ENCODE assay signal across 8 cellular contexts in the genomic region with DNA sequence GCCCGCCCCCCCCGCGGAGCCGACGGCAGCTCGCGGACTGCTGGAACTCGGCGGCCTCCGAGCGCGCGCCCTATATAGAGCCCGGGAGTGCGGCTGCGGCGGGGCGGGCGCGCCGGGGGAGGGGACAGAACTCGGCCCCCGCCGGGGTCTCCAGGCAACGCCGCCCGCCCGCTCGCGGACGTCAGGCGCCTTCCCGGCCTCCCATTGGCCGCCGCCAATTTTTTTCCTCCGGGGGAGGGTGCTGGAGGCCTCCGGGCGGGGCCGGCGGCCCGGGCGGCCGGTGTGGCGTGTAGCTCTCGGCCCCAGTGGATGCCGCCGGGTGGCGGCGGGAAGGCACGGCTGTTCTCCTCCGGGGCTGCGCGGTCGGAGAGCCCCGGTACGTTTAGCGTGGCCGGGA. TPM values are rescaled to one million over a fixed set of nuclear protein-coding genes. Genes with fewer than 3 reads are reported as not detected.
DNase-seq lines count a peak whose midpoint lies in the region; ATAC-seq and TF ChIP-seq lines count a peak whose summit lies in the region.

ZFP36L2 (minus strand) TSS at position 49 of the 397 bp plus-strand sequence. CDS start 291 bp downstream, outside the sequence.

- peak within 1 kb of the TSS; percentile 76 for H3K4me3 ChIP-seq in mucosa of stomach (ENCODE audit: low read length)

- H3K27me3 ChIP-seq in mucosa of stomach (ENCODE audit: control insufficient read depth, insufficient read depth, low read length) = no peaks in the 10 kb centered on the region

- TF ChIP-seq POLR2A in erythroblast (IDR thresholded peaks at IDR 0.05; ENCODE audit: low read length) = peak; percentile 95

- H3K9me3 ChIP-seq in mucosa of stomach (ENCODE audit: control insufficient read depth, low read length) = no peaks in the 10 kb centered on the region

- ATAC-seq in GM21717 (IDR thresholded peaks at IDR 0.05; ENCODE audit: unreplicated experiment) = peak; percentile 49

- peaks cover 10% of the 10 kb centered on the region for H3K36me3 ChIP-seq in mucosa of stomach (ENCODE audit: control insufficient read depth, insufficient read depth, low read length)

- peaks cover 26% of the 10 kb centered on the region for H3K4me1 ChIP-seq in mucosa of stomach (ENCODE audit: control insufficient read depth, insufficient read depth, low read length)

- DNase-seq in DMS53 (lab: John Stamatoyannopoulos, UW) (peak; percentile 97), KG1 (lab: John Stamatoyannopoulos, UW) (peak; percentile 84), erythroblast (lab: John Stamatoyannopoulos, UW) (peak; percentile 96 to 99)
- DNase-seq in activated T-cell treated with anti-CD3 and anti-CD28 coated beads, Interleukin-2, amount 50 U/mL, for 1 hour = peak; percentile 95
- peak; percentile 86 to 97 for DNase-seq in stimulated activated CD8-positive, alpha-beta memory T cell treated with anti-CD3 and anti-CD28 coated beads, Interleukin-7, amount 100 ng/mL, for 4 hours (ENCODE audit: low read depth in 2 of 2)

- peak within 1 kb of the TSS; percentile 93 for H3K9ac ChIP-seq in mucosa of stomach (ENCODE audit: low read length)

TF ChIP-seq in PFSK-1, 5 proteins besides CTCF, POLR2A, EP300 and RAD21:
- TF ChIP-seq FOXP2 (optimal IDR thresholded peaks at IDR 0.05; ENCODE audit: borderline replicate concordance, extremely low read depth, extremely low read length, insufficient read depth) (no peak), TAF1 (IDR thresholded peaks at IDR 0.05; ENCODE audit: borderline replicate concordance, insufficient read depth, low read length) (peak; percentile 77; the same call in 1 of the 2 replicates), SIN3A (IDR thresholded peaks at IDR 0.05; ENCODE audit: borderline replicate concordance, insufficient read depth, low read length) (no peak), POLR2AphosphoS5 (IDR thresholded peaks at IDR 0.05; ENCODE audit: low read depth, low read length) (peak; percentile 89)
- TF ChIP-seq, protein P1, sequence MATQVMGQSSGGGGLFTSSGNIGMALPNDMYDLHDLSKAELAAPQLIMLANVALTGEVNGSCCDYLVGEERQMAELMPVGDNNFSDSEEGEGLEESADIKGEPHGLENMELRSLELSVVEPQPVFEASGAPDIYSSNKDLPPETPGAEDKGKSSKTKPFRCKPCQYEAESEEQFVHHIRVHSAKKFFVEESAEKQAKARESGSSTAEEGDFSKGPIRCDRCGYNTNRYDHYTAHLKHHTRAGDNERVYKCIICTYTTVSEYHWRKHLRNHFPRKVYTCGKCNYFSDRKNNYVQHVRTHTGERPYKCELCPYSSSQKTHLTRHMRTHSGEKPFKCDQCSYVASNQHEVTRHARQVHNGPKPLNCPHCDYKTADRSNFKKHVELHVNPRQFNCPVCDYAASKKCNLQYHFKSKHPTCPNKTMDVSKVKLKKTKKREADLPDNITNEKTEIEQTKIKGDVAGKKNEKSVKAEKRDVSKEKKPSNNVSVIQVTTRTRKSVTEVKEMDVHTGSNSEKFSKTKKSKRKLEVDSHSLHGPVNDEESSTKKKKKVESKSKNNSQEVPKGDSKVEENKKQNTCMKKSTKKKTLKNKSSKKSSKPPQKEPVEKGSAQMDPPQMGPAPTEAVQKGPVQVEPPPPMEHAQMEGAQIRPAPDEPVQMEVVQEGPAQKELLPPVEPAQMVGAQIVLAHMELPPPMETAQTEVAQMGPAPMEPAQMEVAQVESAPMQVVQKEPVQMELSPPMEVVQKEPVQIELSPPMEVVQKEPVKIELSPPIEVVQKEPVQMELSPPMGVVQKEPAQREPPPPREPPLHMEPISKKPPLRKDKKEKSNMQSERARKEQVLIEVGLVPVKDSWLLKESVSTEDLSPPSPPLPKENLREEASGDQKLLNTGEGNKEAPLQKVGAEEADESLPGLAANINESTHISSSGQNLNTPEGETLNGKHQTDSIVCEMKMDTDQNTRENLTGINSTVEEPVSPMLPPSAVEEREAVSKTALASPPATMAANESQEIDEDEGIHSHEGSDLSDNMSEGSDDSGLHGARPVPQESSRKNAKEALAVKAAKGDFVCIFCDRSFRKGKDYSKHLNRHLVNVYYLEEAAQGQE (IDR thresholded peaks at IDR 0.05; ENCODE audit: insufficient read depth in 1 of 2, low read depth in 2 of 2, low read length in 2 of 2) = no peak
TF ChIP-seq in PFSK-1: peak in this region for 2.

RNA-seq across cellular contexts. Expression of gene ZFP36L2, which starts in this region (rescaled TPM):
- polyA plus RNA-seq in PFSK-1 (2012; ENCODE audit: insufficient read length, low read depth) = 29.4 TPM

Comparison
In these comparisons a context has a peak if more than half of its experiments do, and no peak if none do; other contexts are left out.
1. Peak in every context shown above with its lines: DNase-seq, ATAC-seq and H3K4me3 ChIP-seq.